ENCODE assay signal across 14 cellular contexts in genomic region chr20:41717464-41717863, GRCh38.
DNase-seq lines count a peak whose midpoint lies in the region; ATAC-seq and TF ChIP-seq lines count a peak whose summit lies in the region.
"Had no signal": no experiment of that assay in that cellular context is flagged by ENCODE, and none has a peak within 500 bp of the region (broad histone marks: within the 10 kb centered on the region; RNA-seq: fewer than 3 reads in every experiment).

No MANE protein-coding gene starts in this region.

- ATAC-seq in HG03108 (IDR thresholded peaks at IDR 0.05; ENCODE audit: unreplicated experiment) = no peak
- ATAC-seq in HG02798 (IDR thresholded peaks at IDR 0.05; ENCODE audit: poor library complexity, unreplicated experiment) = no peak
- ATAC-seq: activated CD4-positive, CD25-positive, alpha-beta regulatory T cell treated with anti-CD3 and anti-CD28 coated beads, Interleukin-2, amount 50 U/mL, for 24 hours had no signal

- H3K27ac ChIP-seq in coronary artery = no peak overlapping the region
- H3K27ac ChIP-seq: 22Rv1 had no signal

- DNase-seq in DMS53 (lab: John Stamatoyannopoulos, UW) = peak; percentile 54
- DNase-seq in DMS53 treated with DMSO at 0.1 percent for 48 hours (lab: John Stamatoyannopoulos, UW; ENCODE audit: unreplicated experiment) = no peak
- DNase-seq in NCI-H187 (lab: John Stamatoyannopoulos, UW) = peak; percentile 34 to 62
- peak; percentile 32 for DNase-seq in SHP77 treated with DMSO at 0.1 percent for 48 hours (lab: John Stamatoyannopoulos, UW)
- DNase-seq in posterior cingulate gyrus = peak in 9 of 10 donors; percentile 11 to 87 (median 39)
- no peak for DNase-seq in coronary artery (ENCODE audit: low spot score)
- DNase-seq: activated T-cell treated with anti-CD3 and anti-CD28 coated beads, Interleukin-2, amount 50 U/mL, for 24 hours; DND-41; effector CD4-positive, alpha-beta T cell had no signal

- intact Hi-C loops in posterior cingulate gyrus (cut with DNase I) = no loop called here

- no peak for TF ChIP-seq CTCF in coronary artery (IDR thresholded peaks at IDR 0.05)

- H3K4me3 ChIP-seq in coronary artery = no peak overlapping the region
- H3K4me3 ChIP-seq: smooth muscle cell had no signal

Comparison
In these comparisons a context has a peak if more than half of its experiments do, and no peak if none do; other contexts are left out.
1. DNase-seq: peak in DMS53 (single experiment), NCI-H187 (2 of 2), SHP77 treated with DMSO at 0.1 percent for 48 hours (single experiment) and posterior cingulate gyrus (9 of 10); none in DMS53 treated with DMSO at 0.1 percent for 48 hours (single experiment) and coronary artery (single experiment).